In the genomic region with DNA sequence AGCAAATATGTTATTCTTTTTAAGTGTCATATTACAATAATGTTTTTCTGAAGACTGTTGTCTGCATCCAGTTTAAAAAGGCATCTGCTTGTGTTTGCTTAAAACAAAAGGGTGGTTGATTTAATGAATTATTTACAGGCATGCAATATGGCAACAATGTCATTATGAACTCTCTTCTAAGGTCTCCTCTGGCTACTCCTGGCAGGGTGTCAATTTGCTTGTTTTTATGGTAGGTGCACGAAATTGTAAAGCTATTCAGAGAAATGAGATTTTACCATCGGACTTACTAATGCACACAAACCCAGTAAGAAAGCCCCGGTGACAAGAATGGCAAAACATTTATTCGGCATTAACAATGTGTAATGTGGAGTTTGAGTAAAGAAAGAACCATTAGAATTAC, we compare ENCODE assay signal across 21 cellular contexts.
DNase-seq lines count a peak whose midpoint lies in the region; TF ChIP-seq lines count a peak whose summit lies in the region.
"Had no signal": no experiment of that assay in that cellular context is flagged by ENCODE, and none has a peak within 500 bp of the region (broad histone marks: within the 10 kb centered on the region; RNA-seq: fewer than 3 reads in every experiment).

No MANE protein-coding gene starts in this region.

- no peaks in the 10 kb centered on the region for H3K36me3 Mint-ChIP-seq in glutamatergic neuron (ENCODE audit: unreplicated experiment)
- no peaks in the 10 kb centered on the region for H3K36me3 Mint-ChIP-seq in activated T-helper 1 cell treated with anti-CD3 and anti-CD28 coated beads, Interleukin-12 subunit alpha, Interleukin-12 subunit beta, Interleukin-2, Interleukin-4 antibody, amounts not matched to agents 30 ng/mL and 10 ng/mL and 1 ng/mL, durations not matched to agents 14 hours and 24 hours and 36 hours (ENCODE audit: low read depth)
- H3K36me3 Mint-ChIP-seq: T-cell had no signal

- peaks cover 5% of the 10 kb centered on the region for H3K9me3 Mint-ChIP-seq in glutamatergic neuron (ENCODE audit: unreplicated experiment)
- no peaks in the 10 kb centered on the region for H3K9me3 Mint-ChIP-seq in activated T-helper 1 cell treated with anti-CD3 and anti-CD28 coated beads, Interleukin-12 subunit alpha, Interleukin-12 subunit beta, Interleukin-2, Interleukin-4 antibody, amounts not matched to agents 30 ng/mL and 10 ng/mL and 1 ng/mL, durations not matched to agents 14 hours and 24 hours and 36 hours

- DNase-seq in NCI-H146 (lab: John Stamatoyannopoulos, UW) (peak; percentile 6), NCI-H146 treated with DMSO at 0.1 percent for 48 hours (lab: John Stamatoyannopoulos, UW; ENCODE audit: unreplicated experiment) (no peak), HT-29 (ENCODE audit: low spot score) (peak; percentile 2), NCI-H2171 (lab: John Stamatoyannopoulos, UW) (peak; percentile 31), glutamatergic neuron (no peak), globus pallidus (ENCODE audit: low spot score) (no peak), esophagus squamous epithelium (lab: John Stamatoyannopoulos, UW) (no peak)
- no peak for DNase-seq in activated T-helper 1 cell treated with anti-CD3 and anti-CD28 coated beads, Interleukin-12 subunit alpha, Interleukin-12 subunit beta, Interleukin-2, Interleukin-4 antibody, amounts not matched to agents 30 ng/mL and 10 ng/mL and 1 ng/mL, durations not matched to agents 14 hours and 24 hours and 36 hours (ENCODE audit: low spot score)
- DNase-seq: DMS53, GOT3, IMR-90, KG1, MG63, NCI-H2107, NCI-H226, NCI-H510A treated with DMSO at 0.1 percent for 48 hours, NCI-H82, SHP77, T-cell had no signal

- WGBS in esophagus squamous epithelium, 2 donors, result 79 to 88% methylated on average over 4 of the region's 4 CpGs

- H3K36me3 ChIP-seq in esophagus squamous epithelium, result no peaks in the 10 kb centered on the region
- H3K36me3 ChIP-seq: HAP-1, MG63 had no signal

- no peaks in the 10 kb centered on the region for H3K9me3 ChIP-seq in esophagus squamous epithelium
- H3K9me3 ChIP-seq: HAP-1, MG63 had no signal

- no peaks in the 10 kb centered on the region for H3K4me1 ChIP-seq in esophagus squamous epithelium
- H3K4me1 ChIP-seq: HAP-1 had no signal

- peaks cover 14% of the 10 kb centered on the region for H3K4me1 Mint-ChIP-seq in glutamatergic neuron (ENCODE audit: low read depth, unreplicated experiment)
- no peaks in the 10 kb centered on the region for H3K4me1 Mint-ChIP-seq in activated T-helper 1 cell treated with anti-CD3 and anti-CD28 coated beads, Interleukin-12 subunit alpha, Interleukin-12 subunit beta, Interleukin-2, Interleukin-4 antibody, amounts not matched to agents 30 ng/mL and 10 ng/mL and 1 ng/mL, durations not matched to agents 14 hours and 24 hours and 36 hours (ENCODE audit: low read depth)
- H3K4me1 Mint-ChIP-seq: T-cell had no signal

- H3K27ac ChIP-seq in esophagus squamous epithelium, result no peak overlapping the region
- H3K27ac ChIP-seq: RWPE1 had no signal

- intact Hi-C loops in activated T-helper 1 cell treated with anti-CD3 and anti-CD28 coated beads, Interleukin-12 subunit alpha, Interleukin-12 subunit beta, Interleukin-2, Interleukin-4 antibody, amounts not matched to agents 30 ng/mL and 10 ng/mL and 1 ng/mL, durations not matched to agents 14 hours and 24 hours and 36 hours (cut with micrococcal nuclease), result no loop called here
- intact Hi-C loops in esophagus squamous epithelium (cut with DNase I), result no loop called here

- TF ChIP-seq POLR2A in esophagus squamous epithelium (IDR thresholded peaks at IDR 0.05), result no peak

- peak overlapping the region; percentile 48 for H3K27ac Mint-ChIP-seq in glutamatergic neuron (ENCODE audit: unreplicated experiment)
- no peak overlapping the region for H3K27ac Mint-ChIP-seq in activated T-helper 1 cell treated with anti-CD3 and anti-CD28 coated beads, Interleukin-12 subunit alpha, Interleukin-12 subunit beta, Interleukin-2, Interleukin-4 antibody, amounts not matched to agents 30 ng/mL and 10 ng/mL and 1 ng/mL, durations not matched to agents 14 hours and 24 hours and 36 hours
- H3K27ac Mint-ChIP-seq: T-cell had no signal

- H3K4me3 Mint-ChIP-seq in glutamatergic neuron (ENCODE audit: unreplicated experiment), result no peak overlapping the region
- H3K4me3 Mint-ChIP-seq in activated T-helper 1 cell treated with anti-CD3 and anti-CD28 coated beads, Interleukin-12 subunit alpha, Interleukin-12 subunit beta, Interleukin-2, Interleukin-4 antibody, amounts not matched to agents 30 ng/mL and 10 ng/mL and 1 ng/mL, durations not matched to agents 14 hours and 24 hours and 36 hours, result no peak overlapping the region
- H3K4me3 Mint-ChIP-seq: T-cell had no signal

- TF ChIP-seq CTCF in glutamatergic neuron (IDR thresholded peaks at IDR 0.05; ENCODE audit: partially characterized antibody, unreplicated experiment) (no peak), esophagus squamous epithelium (IDR thresholded peaks at IDR 0.05) (no peak)

- peaks cover 4% of the 10 kb centered on the region for H3K27me3 Mint-ChIP-seq in glutamatergic neuron (ENCODE audit: unreplicated experiment)
- no peaks in the 10 kb centered on the region for H3K27me3 Mint-ChIP-seq in activated T-helper 1 cell treated with anti-CD3 and anti-CD28 coated beads, Interleukin-12 subunit alpha, Interleukin-12 subunit beta, Interleukin-2, Interleukin-4 antibody, amounts not matched to agents 30 ng/mL and 10 ng/mL and 1 ng/mL, durations not matched to agents 14 hours and 24 hours and 36 hours (ENCODE audit: insufficient read depth)
- H3K27me3 Mint-ChIP-seq: T-cell had no signal

- H3K4me3 ChIP-seq in esophagus squamous epithelium, result no peak overlapping the region
- H3K4me3 ChIP-seq: HAP-1, MG63 had no signal

- no peaks in the 10 kb centered on the region for H3K27me3 ChIP-seq in esophagus squamous epithelium
- H3K27me3 ChIP-seq: MG63 had no signal

Comparison
In these comparisons a context has a peak if more than half of its experiments do, and no peak if none do; other contexts are left out.
1. DNase-seq: peak in NCI-H146 (single experiment), HT-29 (single experiment) and NCI-H2171 (single experiment); none in NCI-H146 treated with DMSO at 0.1 percent for 48 hours (single experiment), glutamatergic neuron (single experiment), activated T-helper 1 cell treated with anti-CD3 and anti-CD28 coated beads, Interleukin-12 subunit alpha, Interleukin-12 subunit beta, Interleukin-2, Interleukin-4 antibody, amounts not matched to agents 30 ng/mL and 10 ng/mL and 1 ng/mL, durations not matched to agents 14 hours and 24 hours and 36 hours (single experiment), globus pallidus (single experiment) and esophagus squamous epithelium (single experiment).